In genomic region chr22:22759889-22760546, GRCh38 we compare ENCODE assay signal across 23 cellular contexts.
A peak's percentile ranks its signal among the peaks of the same experiment; 100 is the strongest.
DNase-seq lines count a peak whose midpoint lies in the region; ATAC-seq and TF ChIP-seq lines count a peak whose summit lies in the region.
"Had no signal": no experiment of that assay in that cellular context is flagged by ENCODE, and none has a peak within 500 bp of the region (broad histone marks: within the 10 kb centered on the region; RNA-seq: fewer than 3 reads in every experiment).

No MANE protein-coding gene starts in this region.

- POLR2A ChIA-PET in activated CD4-positive, alpha-beta memory T cell treated with anti-CD3 and anti-CD28 coated beads for 36 hours (lab: Charles Lee), result no interaction called here
- POLR2A ChIA-PET in activated CD4-positive, alpha-beta memory T cell treated with anti-CD3 and anti-CD28 coated beads, Interleukin-2, amount 10 ng/mL, durations not matched to agents 7 days and 5 days (lab: Charles Lee), result no interaction called here
- POLR2A ChIA-PET in activated CD8-positive, alpha-beta T cell treated with anti-CD3 and anti-CD28 coated beads, Interleukin-2, amount 10 ng/mL, durations not matched to agents 7 days and 5 days (lab: Charles Lee), result no interaction called here

- H3K9me3 Mint-ChIP-seq in activated CD4-positive, alpha-beta memory T cell treated with anti-CD3 and anti-CD28 coated beads for 36 hours, result no peaks in the 10 kb centered on the region
- no peaks in the 10 kb centered on the region for H3K9me3 Mint-ChIP-seq in activated CD4-positive, alpha-beta memory T cell treated with anti-CD3 and anti-CD28 coated beads, Interleukin-2, amount 10 ng/mL, durations not matched to agents 7 days and 5 days
- no peaks in the 10 kb centered on the region for H3K9me3 Mint-ChIP-seq in activated CD8-positive, alpha-beta T cell treated with anti-CD3 and anti-CD28 coated beads, Interleukin-2, amount 10 ng/mL, durations not matched to agents 7 days and 5 days (ENCODE audit: insufficient read depth)
- H3K9me3 Mint-ChIP-seq in stimulated activated effector memory CD8-positive, alpha-beta T cell treated with anti-CD3 and anti-CD28 coated beads, Interleukin-12 subunit alpha, Interleukin-12 subunit beta, amount 100 ng/mL, for 72 hours, result no peaks in the 10 kb centered on the region

- no peak for ATAC-seq in activated CD8-positive, alpha-beta T cell treated with anti-CD3 and anti-CD28 coated beads, Interleukin-2, amount 10 ng/mL, durations not matched to agents 7 days and 5 days
- ATAC-seq in stimulated activated effector memory CD8-positive, alpha-beta T cell treated with anti-CD3 and anti-CD28 coated beads, Interleukin-12 subunit alpha, Interleukin-12 subunit beta, amount 100 ng/mL, for 72 hours, result no peak

- TF ChIP-seq CTCF in esophagus muscularis mucosa (IDR thresholded peaks at IDR 0.05), result no peak

- H3K4me1 ChIP-seq in esophagus muscularis mucosa, result no peaks in the 10 kb centered on the region
- H3K4me1 ChIP-seq: Caco-2 had no signal

- H3K27me3 ChIP-seq in esophagus muscularis mucosa, result peaks cover 0 to 2% (median 0%) of the 10 kb centered on the region in 4 donors

- intact Hi-C loops in activated CD4-positive, alpha-beta memory T cell treated with anti-CD3 and anti-CD28 coated beads for 36 hours (cut with micrococcal nuclease), result no loop called here
- intact Hi-C loops in esophagus muscularis mucosa (cut with DNase I), result no loop called here

- CTCF ChIA-PET in activated CD4-positive, alpha-beta memory T cell treated with anti-CD3 and anti-CD28 coated beads for 36 hours (lab: Charles Lee), result interaction anchor here (1.1 to 1.6 kb wide), 4 partner anchors 9 to 50 kb away, joined by 3 to 7 read pairs (median 4); no protein-coding TSS in a partner anchor
- CTCF ChIA-PET in activated CD4-positive, alpha-beta memory T cell treated with anti-CD3 and anti-CD28 coated beads, Interleukin-2, amount 10 ng/mL, durations not matched to agents 7 days and 5 days (lab: Charles Lee), result interaction anchor here (0.9 to 1.3 kb wide), 2 partner anchors 13 to 124 kb away, joined by 3 read pairs; no protein-coding TSS in a partner anchor
- CTCF ChIA-PET in activated CD8-positive, alpha-beta T cell treated with anti-CD3 and anti-CD28 coated beads, Interleukin-2, amount 10 ng/mL, durations not matched to agents 7 days and 5 days (lab: Charles Lee), result interaction anchor here (0.7 to 9.4 kb wide), 3 partner anchors 6 to 124 kb away, joined by 3 to 134 read pairs (median 5); no protein-coding TSS in a partner anchor

- no peaks in the 10 kb centered on the region for H3K9me3 ChIP-seq in esophagus muscularis mucosa
- H3K9me3 ChIP-seq: Caco-2 had no signal

- no peaks in the 10 kb centered on the region for H3K36me3 Mint-ChIP-seq in activated CD4-positive, alpha-beta memory T cell treated with anti-CD3 and anti-CD28 coated beads for 36 hours
- H3K36me3 Mint-ChIP-seq in activated CD4-positive, alpha-beta memory T cell treated with anti-CD3 and anti-CD28 coated beads, Interleukin-2, amount 10 ng/mL, durations not matched to agents 7 days and 5 days (ENCODE audit: low read depth), result no peaks in the 10 kb centered on the region
- no peaks in the 10 kb centered on the region for H3K36me3 Mint-ChIP-seq in activated CD8-positive, alpha-beta T cell treated with anti-CD3 and anti-CD28 coated beads, Interleukin-2, amount 10 ng/mL, durations not matched to agents 7 days and 5 days (ENCODE audit: low read depth)
- H3K36me3 Mint-ChIP-seq in stimulated activated effector memory CD8-positive, alpha-beta T cell treated with anti-CD3 and anti-CD28 coated beads, Interleukin-12 subunit alpha, Interleukin-12 subunit beta, amount 100 ng/mL, for 72 hours, result no peaks in the 10 kb centered on the region

- H3K27me3 Mint-ChIP-seq in activated CD4-positive, alpha-beta memory T cell treated with anti-CD3 and anti-CD28 coated beads for 36 hours, result no peaks in the 10 kb centered on the region
- no peaks in the 10 kb centered on the region for H3K27me3 Mint-ChIP-seq in activated CD4-positive, alpha-beta memory T cell treated with anti-CD3 and anti-CD28 coated beads, Interleukin-2, amount 10 ng/mL, durations not matched to agents 7 days and 5 days
- H3K27me3 Mint-ChIP-seq in activated CD8-positive, alpha-beta T cell treated with anti-CD3 and anti-CD28 coated beads, Interleukin-2, amount 10 ng/mL, durations not matched to agents 7 days and 5 days (ENCODE audit: low read depth), result no peaks in the 10 kb centered on the region

- H3K4me3 Mint-ChIP-seq in activated CD4-positive, alpha-beta memory T cell treated with anti-CD3 and anti-CD28 coated beads for 36 hours, result no peak overlapping the region
- H3K4me3 Mint-ChIP-seq in activated CD4-positive, alpha-beta memory T cell treated with anti-CD3 and anti-CD28 coated beads, Interleukin-2, amount 10 ng/mL, durations not matched to agents 7 days and 5 days, result no peak overlapping the region
- no peak overlapping the region for H3K4me3 Mint-ChIP-seq in activated CD8-positive, alpha-beta T cell treated with anti-CD3 and anti-CD28 coated beads, Interleukin-2, amount 10 ng/mL, durations not matched to agents 7 days and 5 days
- peak overlapping the region; percentile 68 for H3K4me3 Mint-ChIP-seq in stimulated activated effector memory CD8-positive, alpha-beta T cell treated with anti-CD3 and anti-CD28 coated beads, Interleukin-12 subunit alpha, Interleukin-12 subunit beta, amount 100 ng/mL, for 72 hours

- 87% methylated on average over 7 of the region's 7 CpGs for whole genome bisulfite sequencing in esophagus muscularis mucosa

- H3K4me1 Mint-ChIP-seq in activated CD4-positive, alpha-beta memory T cell treated with anti-CD3 and anti-CD28 coated beads for 36 hours (ENCODE audit: low read depth), result peaks cover 34% of the 10 kb centered on the region
- peaks cover 10% of the 10 kb centered on the region for H3K4me1 Mint-ChIP-seq in activated CD4-positive, alpha-beta memory T cell treated with anti-CD3 and anti-CD28 coated beads, Interleukin-2, amount 10 ng/mL, durations not matched to agents 7 days and 5 days
- H3K4me1 Mint-ChIP-seq in activated CD8-positive, alpha-beta T cell treated with anti-CD3 and anti-CD28 coated beads, Interleukin-2, amount 10 ng/mL, durations not matched to agents 7 days and 5 days (ENCODE audit: low read depth), result peaks cover 37% of the 10 kb centered on the region
- H3K4me1 Mint-ChIP-seq in stimulated activated effector memory CD8-positive, alpha-beta T cell treated with anti-CD3 and anti-CD28 coated beads, Interleukin-12 subunit alpha, Interleukin-12 subunit beta, amount 100 ng/mL, for 72 hours, result peaks cover 90% of the 10 kb centered on the region

- no peak overlapping the region for H3K4me3 ChIP-seq in esophagus muscularis mucosa
- H3K4me3 ChIP-seq: SK-N-MC had no signal

- no peaks in the 10 kb centered on the region for H3K36me3 ChIP-seq in esophagus muscularis mucosa

- no peak for TF ChIP-seq POLR2A in esophagus muscularis mucosa (IDR thresholded peaks at IDR 0.05; ENCODE audit: low read depth)

- no peak for TF ChIP-seq EP300 in esophagus muscularis mucosa (IDR thresholded peaks at IDR 0.05)

- H3K27ac ChIP-seq in esophagus muscularis mucosa (replicated peaks in 1 of 4), result no peak overlapping the region
- H3K27ac ChIP-seq: 22Rv1, C4-2B, KMS-11, RWPE1, SK-N-MC had no signal

- DNase-seq in activated CD4-positive, alpha-beta memory T cell treated with anti-CD3 and anti-CD28 coated beads for 36 hours, result no peak
- DNase-seq in activated CD4-positive, alpha-beta memory T cell treated with anti-CD3 and anti-CD28 coated beads, Interleukin-2, amount 10 ng/mL, durations not matched to agents 7 days and 5 days, result no peak
- peak; percentile 13 for DNase-seq in activated CD8-positive, alpha-beta T cell treated with anti-CD3 and anti-CD28 coated beads, Interleukin-2, amount 10 ng/mL, durations not matched to agents 7 days and 5 days
- DNase-seq in esophagus muscularis mucosa (ENCODE audit: extremely low spot score), result peak; percentile 24
- DNase-seq in stimulated activated effector memory CD8-positive, alpha-beta T cell treated with anti-CD3 and anti-CD28 coated beads, Interleukin-12 subunit alpha, Interleukin-12 subunit beta, amount 100 ng/mL, for 72 hours (ENCODE audit: low spot score in 2 of 2), result no peak
- no peak for DNase-seq in NCI-H748 (lab: John Stamatoyannopoulos, UW; ENCODE audit: unreplicated experiment)
- no peak for DNase-seq in stimulated activated CD8-positive, alpha-beta memory T cell treated with anti-CD3 and anti-CD28 coated beads, Interleukin-4, amount 100 ng/mL, for 48 hours
- no peak for DNase-seq in foreskin melanocyte
- DNase-seq: ACHN; Caco-2; DMS 273 treated with DMSO at 0.1 percent for 48 hours; NCI-H1105 treated with DMSO at 0.1 percent for 48 hours; NCI-H2029 treated with DMSO at 0.1 percent for 48 hours; NCI-H226; NCI-H510A treated with DMSO at 0.1 percent for 48 hours; NCI-H774; NK-92 treated with Interleukin-12 subunit alpha and Interleukin-12 subunit beta, amount 100 ng/mL, for 24 hours; SHP77 treated with DMSO at 0.1 percent for 48 hours had no signal

- H3K27ac Mint-ChIP-seq in activated CD4-positive, alpha-beta memory T cell treated with anti-CD3 and anti-CD28 coated beads for 36 hours, result peak overlapping the region; percentile 2
- no peak overlapping the region for H3K27ac Mint-ChIP-seq in activated CD4-positive, alpha-beta memory T cell treated with anti-CD3 and anti-CD28 coated beads, Interleukin-2, amount 10 ng/mL, durations not matched to agents 7 days and 5 days
- H3K27ac Mint-ChIP-seq in activated CD8-positive, alpha-beta T cell treated with anti-CD3 and anti-CD28 coated beads, Interleukin-2, amount 10 ng/mL, durations not matched to agents 7 days and 5 days, result no peak overlapping the region
- peak overlapping the region; percentile 89 for H3K27ac Mint-ChIP-seq in stimulated activated effector memory CD8-positive, alpha-beta T cell treated with anti-CD3 and anti-CD28 coated beads, Interleukin-12 subunit alpha, Interleukin-12 subunit beta, amount 100 ng/mL, for 72 hours

Comparison
In these comparisons a context has a peak if more than half of its experiments do, and no peak if none do; other contexts are left out.
1. H3K27ac Mint-ChIP-seq: peak in activated CD4-positive, alpha-beta memory T cell treated with anti-CD3 and anti-CD28 coated beads for 36 hours (single experiment) and stimulated activated effector memory CD8-positive, alpha-beta T cell treated with anti-CD3 and anti-CD28 coated beads, Interleukin-12 subunit alpha, Interleukin-12 subunit beta, amount 100 ng/mL, for 72 hours (single experiment); none in activated CD4-positive, alpha-beta memory T cell treated with anti-CD3 and anti-CD28 coated beads, Interleukin-2, amount 10 ng/mL, durations not matched to agents 7 days and 5 days (single experiment) and activated CD8-positive, alpha-beta T cell treated with anti-CD3 and anti-CD28 coated beads, Interleukin-2, amount 10 ng/mL, durations not matched to agents 7 days and 5 days (single experiment).
2. DNase-seq: peak in activated CD8-positive, alpha-beta T cell treated with anti-CD3 and anti-CD28 coated beads, Interleukin-2, amount 10 ng/mL, durations not matched to agents 7 days and 5 days (single experiment) and esophagus muscularis mucosa (single experiment); none in activated CD4-positive, alpha-beta memory T cell treated with anti-CD3 and anti-CD28 coated beads for 36 hours (single experiment), activated CD4-positive, alpha-beta memory T cell treated with anti-CD3 and anti-CD28 coated beads, Interleukin-2, amount 10 ng/mL, durations not matched to agents 7 days and 5 days (single experiment), stimulated activated effector memory CD8-positive, alpha-beta T cell treated with anti-CD3 and anti-CD28 coated beads, Interleukin-12 subunit alpha, Interleukin-12 subunit beta, amount 100 ng/mL, for 72 hours (0 of 2), NCI-H748 (single experiment), stimulated activated CD8-positive, alpha-beta memory T cell treated with anti-CD3 and anti-CD28 coated beads, Interleukin-4, amount 100 ng/mL, for 48 hours (single experiment) and foreskin melanocyte (single experiment).